In the genomic region with DNA sequence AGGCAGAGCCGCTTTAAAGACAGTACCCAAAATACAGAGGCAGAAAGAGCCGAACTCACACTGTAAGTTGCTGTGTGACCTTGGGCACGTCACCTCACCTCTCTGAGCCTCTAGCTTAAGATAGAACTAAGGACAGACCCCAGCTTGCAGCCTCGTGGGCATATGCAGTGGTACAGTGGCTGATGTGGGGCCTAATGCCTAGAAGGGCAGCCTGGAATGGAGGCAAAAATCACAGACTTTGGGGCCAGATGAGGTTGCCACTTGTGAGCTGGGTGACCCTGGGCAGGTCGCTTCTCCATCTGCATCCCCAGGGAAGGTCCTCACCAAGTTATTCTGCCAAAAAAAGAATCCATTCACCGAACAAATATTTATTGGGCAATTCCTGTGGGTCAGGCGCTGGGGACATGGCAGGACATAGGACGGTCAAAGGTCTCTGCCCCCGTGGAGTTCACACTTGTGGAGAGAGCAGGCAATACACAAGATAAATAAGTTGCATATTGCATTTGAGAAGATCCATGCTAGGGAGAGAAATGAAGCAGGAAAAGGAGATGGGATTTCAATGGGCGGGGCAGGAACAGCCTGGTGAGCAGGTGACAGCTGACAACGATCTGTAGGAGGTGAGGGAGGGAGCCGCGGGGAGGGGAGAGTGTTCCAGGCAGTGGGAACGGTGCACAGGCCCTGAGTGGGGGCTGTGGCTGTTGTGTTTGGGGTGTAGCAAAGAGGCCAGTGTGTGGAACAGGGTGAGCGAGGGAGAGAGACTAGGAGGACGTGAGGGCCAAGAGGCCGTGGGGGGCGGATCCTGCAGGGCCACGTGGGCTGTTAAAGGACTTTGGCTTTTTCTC, we compare ENCODE assay signal across 10 cellular contexts.
DNase-seq lines count a peak whose midpoint lies in the region; ATAC-seq, FAIRE-seq and TF ChIP-seq lines count a peak whose summit lies in the region.
"Had no signal": no experiment of that assay in that cellular context is flagged by ENCODE, and none has a peak within 500 bp of the region (broad histone marks: within the 10 kb centered on the region; RNA-seq: fewer than 3 reads in every experiment).

No MANE protein-coding gene starts in this region.

- TF ChIP-seq POLR2A in H54 (IDR thresholded peaks at IDR 0.05; ENCODE audit: low read depth, low read length) = no peak

- no peak for TF ChIP-seq CTCF in HEK293 (tag by site-specific recombination; IDR thresholded peaks at IDR 0.05)

- no peak for ATAC-seq in stimulated activated naive CD8-positive, alpha-beta T cell treated with anti-CD3 and anti-CD28 coated beads, Interleukin-15, amount 100 ng/mL, for 72 hours
- ATAC-seq: GM12878 had no signal

- H3K27me3 Mint-ChIP-seq in stimulated activated naive CD8-positive, alpha-beta T cell treated with anti-CD3 and anti-CD28 coated beads, Interleukin-15, amount 100 ng/mL, for 72 hours = no peaks in the 10 kb centered on the region

- CTCF ChIA-PET in HEK293 (lab: Yijun Ruan, JAX) = interaction anchor here (1.2 kb wide), 1 partner anchor 24 kb away, joined by 5 read pairs; no protein-coding TSS in a partner anchor

- peak overlapping the region; percentile 33 for H3K4me2 ChIP-seq in skeletal muscle satellite cell (ENCODE audit: low read length)

- intact Hi-C loops in head of caudate nucleus (cut with DNase I) = loop anchor here (10.0 kb wide), 1 partner anchor 111 kb away; a partner anchor contains a TSS

- no peaks in the 10 kb centered on the region for H3K27me3 ChIP-seq in skeletal muscle satellite cell (ENCODE audit: control insufficient read depth, insufficient read depth, low read length)

- peak; percentile 42 to 67 for DNase-seq in SHP77 (lab: John Stamatoyannopoulos, UW)
- peak in 41 of 42 donors; percentile 42 to 94 (median 71) for DNase-seq in head of caudate nucleus
- no peak for DNase-seq in stimulated activated naive CD8-positive, alpha-beta T cell treated with anti-CD3 and anti-CD28 coated beads, Interleukin-15, amount 100 ng/mL, for 72 hours
- no peak for DNase-seq in H54 (ENCODE audit: insufficient read length, low spot score)
- no peak for DNase-seq in AG08396 (ENCODE audit: low spot score)
- DNase-seq in amniotic stem cell (lab: John Stamatoyannopoulos, UW) = no peak

- peak overlapping the region; percentile 82 for H3K9ac ChIP-seq in skeletal muscle satellite cell (ENCODE audit: low read depth, low read length)

- peak overlapping the region in 1 of 2 donors; percentile 55 for H3K27ac Mint-ChIP-seq in stimulated activated naive CD8-positive, alpha-beta T cell treated with anti-CD3 and anti-CD28 coated beads, Interleukin-15, amount 100 ng/mL, for 72 hours
- H3K27ac Mint-ChIP-seq: T-helper 1 cell treated with Interleukin-12 subunit alpha and Interleukin-12 subunit beta and Interleukin-4 antibody, amounts not matched to agents 30 μg/mL and 1 μg/mL, for 36 hours had no signal

- H3K36me3 ChIP-seq in HEK293 (ENCODE audit: control insufficient read depth in 2 of 2, insufficient read depth in 1 of 2, low read length in 2 of 2) = no peaks in the 10 kb centered on the region
- H3K36me3 ChIP-seq in skeletal muscle satellite cell (ENCODE audit: insufficient read depth, low read length) = no peaks in the 10 kb centered on the region

- H3K4me1 Mint-ChIP-seq in stimulated activated naive CD8-positive, alpha-beta T cell treated with anti-CD3 and anti-CD28 coated beads, Interleukin-15, amount 100 ng/mL, for 72 hours = peaks cover 8% of the 10 kb centered on the region

- no peak for FAIRE-seq in H54 (lab: Jason Lieb, UNC)
- FAIRE-seq: GM12878 had no signal

- H3K4me3 ChIP-seq in HEK293 (ENCODE audit: low read depth, low read length) (no peak overlapping the region), skeletal muscle satellite cell (ENCODE audit: low read length) (peak overlapping the region; percentile 34)
- H3K4me3 ChIP-seq: GM12878 had no signal

- POLR2A ChIA-PET in HEK293 (lab: Yijun Ruan, JAX) = interaction anchor here (1.5 kb wide), 1 partner anchor 15 kb away, joined by 7 read pairs; no protein-coding TSS in a partner anchor

- no peaks in the 10 kb centered on the region for H3K9me3 Mint-ChIP-seq in stimulated activated naive CD8-positive, alpha-beta T cell treated with anti-CD3 and anti-CD28 coated beads, Interleukin-15, amount 100 ng/mL, for 72 hours
- H3K9me3 Mint-ChIP-seq: T-helper 1 cell treated with Interleukin-12 subunit alpha and Interleukin-12 subunit beta and Interleukin-4 antibody, amounts not matched to agents 30 μg/mL and 1 μg/mL, for 36 hours had no signal

- H3K9me3 ChIP-seq in HEK293 (ENCODE audit: control insufficient read depth, insufficient read depth, low read depth, low read length) (no peaks in the 10 kb centered on the region), skeletal muscle satellite cell (replicated peaks; ENCODE audit: low read length) (no peaks in the 10 kb centered on the region)

- H3K27ac ChIP-seq in HEK293 (ENCODE audit: extremely low read depth, low read depth, low read length) = no peak overlapping the region

- no peak overlapping the region for H3K4me3 Mint-ChIP-seq in stimulated activated naive CD8-positive, alpha-beta T cell treated with anti-CD3 and anti-CD28 coated beads, Interleukin-15, amount 100 ng/mL, for 72 hours
- H3K4me3 Mint-ChIP-seq: T-helper 1 cell treated with Interleukin-12 subunit alpha and Interleukin-12 subunit beta and Interleukin-4 antibody, amounts not matched to agents 30 μg/mL and 1 μg/mL, for 36 hours had no signal

- no peaks in the 10 kb centered on the region for H3K4me1 ChIP-seq in HEK293 (ENCODE audit: control insufficient read depth, insufficient read depth, low read length)
- peaks cover 58% of the 10 kb centered on the region for H3K4me1 ChIP-seq in skeletal muscle satellite cell (ENCODE audit: control insufficient read depth, insufficient read depth, low read length)

TF ChIP-seq in HEK293, 187 proteins besides CTCF, POLR2A, EP300 and RAD21 (continues in another document):
- TF ChIP-seq, protein P1, sequence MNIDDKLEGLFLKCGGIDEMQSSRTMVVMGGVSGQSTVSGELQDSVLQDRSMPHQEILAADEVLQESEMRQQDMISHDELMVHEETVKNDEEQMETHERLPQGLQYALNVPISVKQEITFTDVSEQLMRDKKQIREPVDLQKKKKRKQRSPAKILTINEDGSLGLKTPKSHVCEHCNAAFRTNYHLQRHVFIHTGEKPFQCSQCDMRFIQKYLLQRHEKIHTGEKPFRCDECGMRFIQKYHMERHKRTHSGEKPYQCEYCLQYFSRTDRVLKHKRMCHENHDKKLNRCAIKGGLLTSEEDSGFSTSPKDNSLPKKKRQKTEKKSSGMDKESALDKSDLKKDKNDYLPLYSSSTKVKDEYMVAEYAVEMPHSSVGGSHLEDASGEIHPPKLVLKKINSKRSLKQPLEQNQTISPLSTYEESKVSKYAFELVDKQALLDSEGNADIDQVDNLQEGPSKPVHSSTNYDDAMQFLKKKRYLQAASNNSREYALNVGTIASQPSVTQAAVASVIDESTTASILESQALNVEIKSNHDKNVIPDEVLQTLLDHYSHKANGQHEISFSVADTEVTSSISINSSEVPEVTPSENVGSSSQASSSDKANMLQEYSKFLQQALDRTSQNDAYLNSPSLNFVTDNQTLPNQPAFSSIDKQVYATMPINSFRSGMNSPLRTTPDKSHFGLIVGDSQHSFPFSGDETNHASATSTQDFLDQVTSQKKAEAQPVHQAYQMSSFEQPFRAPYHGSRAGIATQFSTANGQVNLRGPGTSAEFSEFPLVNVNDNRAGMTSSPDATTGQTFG (tag by site-specific recombination; IDR thresholded peaks at IDR 0.05; ENCODE audit: borderline replicate concordance) = no peak
- TF ChIP-seq ZNF777 (tag by site-specific recombination; IDR thresholded peaks at IDR 0.05; ENCODE audit: borderline replicate concordance) = no peak
- TF ChIP-seq ZNF10 (tag by site-specific recombination; IDR thresholded peaks at IDR 0.05) = no peak
- TF ChIP-seq, protein P2, sequence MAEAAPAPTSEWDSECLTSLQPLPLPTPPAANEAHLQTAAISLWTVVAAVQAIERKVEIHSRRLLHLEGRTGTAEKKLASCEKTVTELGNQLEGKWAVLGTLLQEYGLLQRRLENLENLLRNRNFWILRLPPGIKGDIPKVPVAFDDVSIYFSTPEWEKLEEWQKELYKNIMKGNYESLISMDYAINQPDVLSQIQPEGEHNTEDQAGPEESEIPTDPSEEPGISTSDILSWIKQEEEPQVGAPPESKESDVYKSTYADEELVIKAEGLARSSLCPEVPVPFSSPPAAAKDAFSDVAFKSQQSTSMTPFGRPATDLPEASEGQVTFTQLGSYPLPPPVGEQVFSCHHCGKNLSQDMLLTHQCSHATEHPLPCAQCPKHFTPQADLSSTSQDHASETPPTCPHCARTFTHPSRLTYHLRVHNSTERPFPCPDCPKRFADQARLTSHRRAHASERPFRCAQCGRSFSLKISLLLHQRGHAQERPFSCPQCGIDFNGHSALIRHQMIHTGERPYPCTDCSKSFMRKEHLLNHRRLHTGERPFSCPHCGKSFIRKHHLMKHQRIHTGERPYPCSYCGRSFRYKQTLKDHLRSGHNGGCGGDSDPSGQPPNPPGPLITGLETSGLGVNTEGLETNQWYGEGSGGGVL (tag by site-specific recombination; IDR thresholded peaks at IDR 0.05) = peak; percentile 68
- no peak for TF ChIP-seq SETDB1 (IDR thresholded peaks at IDR 0.05; ENCODE audit: insufficient read length, low read length)
- no peak for TF ChIP-seq ZSCAN16 (tag by site-specific recombination; IDR thresholded peaks at IDR 0.05)
- no peak for TF ChIP-seq ZFP69B (tag by site-specific recombination; IDR thresholded peaks at IDR 0.05)
- TF ChIP-seq ZNF341 (tag by site-specific recombination; IDR thresholded peaks at IDR 0.05; ENCODE audit: low read depth) = peak; percentile 67
- TF ChIP-seq OSR2 (tag by site-specific recombination; IDR thresholded peaks at IDR 0.05) = no peak
- TF ChIP-seq MYNN (tag by site-specific recombination; IDR thresholded peaks at IDR 0.05; ENCODE audit: borderline replicate concordance) = no peak

Comparison
In these comparisons a context has a peak if more than half of its experiments do, and no peak if none do; other contexts are left out.
1. DNase-seq: peak in SHP77 (2 of 2) and head of caudate nucleus (41 of 42); none in stimulated activated naive CD8-positive, alpha-beta T cell treated with anti-CD3 and anti-CD28 coated beads, Interleukin-15, amount 100 ng/mL, for 72 hours (0 of 2), H54 (single experiment), AG08396 (single experiment) and amniotic stem cell (single experiment).